7 cellular contexts compared by ENCODE assay signal in genomic region chr9:3525088-3525835, GRCh38. TPM values are rescaled to one million over a fixed set of nuclear protein-coding genes. Genes with fewer than 3 reads are reported as not detected.
A peak's percentile ranks its signal among the peaks of the same experiment; 100 is the strongest.
DNase-seq lines count a peak whose midpoint lies in the region; ATAC-seq and TF ChIP-seq lines count a peak whose summit lies in the region.

No MANE protein-coding gene starts in this region.

- no peaks in the 10 kb centered on the region for H3K9me3 Mint-ChIP-seq in stimulated activated naive CD8-positive, alpha-beta T cell treated with anti-CD3 and anti-CD28 coated beads, Interleukin-15, amount 100 ng/mL, for 72 hours

- peaks cover 28% of the 10 kb centered on the region for H3K4me1 Mint-ChIP-seq in stimulated activated naive CD8-positive, alpha-beta T cell treated with anti-CD3 and anti-CD28 coated beads, Interleukin-15, amount 100 ng/mL, for 72 hours

- no peaks in the 10 kb centered on the region for H3K27me3 ChIP-seq in brain microvascular endothelial cell (replicated peaks)
- no peaks in the 10 kb centered on the region for H3K27me3 ChIP-seq in kidney epithelial cell (ENCODE audit: control insufficient read depth, insufficient read depth, low read length)

- H3K36me3 ChIP-seq in brain microvascular endothelial cell (replicated peaks) (no peaks in the 10 kb centered on the region), kidney epithelial cell (ENCODE audit: control insufficient read depth, insufficient read depth, low read length) (no peaks in the 10 kb centered on the region)

- no peaks in the 10 kb centered on the region for H3K27me3 Mint-ChIP-seq in stimulated activated naive CD8-positive, alpha-beta T cell treated with anti-CD3 and anti-CD28 coated beads, Interleukin-15, amount 100 ng/mL, for 72 hours

- TF ChIP-seq CTCF in brain microvascular endothelial cell (IDR thresholded peaks at IDR 0.05; ENCODE audit: low read depth, low read length, missing control alignments) (no peak), kidney epithelial cell (IDR thresholded peaks at IDR 0.05; ENCODE audit: insufficient read depth, low read length, poor library complexity, severe bottlenecking) (no peak)

- H3K4me3 Mint-ChIP-seq in stimulated activated naive CD8-positive, alpha-beta T cell treated with anti-CD3 and anti-CD28 coated beads, Interleukin-15, amount 100 ng/mL, for 72 hours, result peak overlapping the region; percentile 92 to 98

- DNase-seq in NAMALWA (ENCODE audit: low spot score) (peak; percentile 45), brain microvascular endothelial cell (no peak), kidney epithelial cell (ENCODE audit: low read depth) (no peak), NCI-H1436 (lab: John Stamatoyannopoulos, UW) (no peak), COLO829 (ENCODE audit: low spot score) (no peak)
- peak in 1 of 2 donors; percentile 16 for DNase-seq in stimulated activated naive CD8-positive, alpha-beta T cell treated with anti-CD3 and anti-CD28 coated beads, Interleukin-15, amount 100 ng/mL, for 72 hours

- ATAC-seq in GM19035 (IDR thresholded peaks at IDR 0.05; ENCODE audit: unreplicated experiment), result peak; percentile 2
- no peak for ATAC-seq in stimulated activated naive CD8-positive, alpha-beta T cell treated with anti-CD3 and anti-CD28 coated beads, Interleukin-15, amount 100 ng/mL, for 72 hours

- in situ Hi-C loops in brain microvascular endothelial cell (cut with HindIII; ENCODE audit: low pct_ligation_motif_present, low sequenced_read_pairs), result no loop called here

- H3K4me3 ChIP-seq in brain microvascular endothelial cell (ENCODE audit: low read depth, low read length) (peak overlapping the region; percentile 92), kidney epithelial cell (ENCODE audit: low read depth, low read length) (peak overlapping the region; percentile 99)

- H3K27ac ChIP-seq in brain microvascular endothelial cell, result peak overlapping the region; percentile 100

- peak overlapping the region; percentile 99 to 100 for H3K27ac Mint-ChIP-seq in stimulated activated naive CD8-positive, alpha-beta T cell treated with anti-CD3 and anti-CD28 coated beads, Interleukin-15, amount 100 ng/mL, for 72 hours

RNA-seq across cellular contexts. Expression of gene RFX3, which starts 0.5 kb away (rescaled TPM):
- total RNA-seq in kidney epithelial cell, result 4.4 and 5.6 TPM in 2 replicates
